24 cellular contexts compared by ENCODE assay signal in genomic region chr10:110284262-110284661, GRCh38. TPM values are rescaled to one million over a fixed set of nuclear protein-coding genes. Genes with fewer than 3 reads are reported as not detected.
DNase-seq lines count a peak whose midpoint lies in the region; ATAC-seq, FAIRE-seq and TF ChIP-seq lines count a peak whose summit lies in the region.
"Had no signal": no experiment of that assay in that cellular context is flagged by ENCODE, and none has a peak within 500 bp of the region (broad histone marks: within the 10 kb centered on the region; RNA-seq: fewer than 3 reads in every experiment).

No MANE protein-coding gene starts in this region.

- H3K9me3 ChIP-seq in GM12878 (replicated peaks; ENCODE audit: control insufficient read depth, insufficient read depth, low read length) = no peaks in the 10 kb centered on the region
- no peaks in the 10 kb centered on the region for H3K9me3 ChIP-seq in MG63
- H3K9me3 ChIP-seq: BLaER1, Caco-2 had no signal

- no peaks in the 10 kb centered on the region for H3K9me3 Mint-ChIP-seq in activated T-helper 17 cell treated with anti-CD3 and anti-CD28 coated beads, Interleukin-2, amount 50 U/mL, for 72 hours
- H3K9me3 Mint-ChIP-seq in progenitor cell of endocrine pancreas (ENCODE audit: low read depth) = no peaks in the 10 kb centered on the region
- H3K9me3 Mint-ChIP-seq: CD4-positive, CD25-positive, alpha-beta regulatory T cell; CD8-positive, alpha-beta T cell had no signal

- CTCF ChIA-PET in GM12878 (lab: Yijun Ruan, JAX) = interaction anchor here (1.2 to 6.7 kb wide), 5 partner anchors 9 to 306 kb away, joined by 3 to 105 read pairs (median 7); no protein-coding TSS in a partner anchor

- SMC1A ChIA-PET in GM12878 (lab: Charles Lee; ENCODE audit: uncharacterized antibody, unreplicated experiment) = interaction anchor here (0.6 to 2.3 kb wide), 5 partner anchors 10 to 872 kb away, joined by 3 to 8 read pairs (median 4); no protein-coding TSS in a partner anchor

- H3K79me2 ChIP-seq in GM12878 (ENCODE audit: control insufficient read depth, insufficient read depth, low read length) = no peaks in the 10 kb centered on the region

- peak overlapping the region; percentile 43 for H3K27ac Mint-ChIP-seq in activated T-helper 17 cell treated with anti-CD3 and anti-CD28 coated beads, Interleukin-2, amount 50 U/mL, for 72 hours
- H3K27ac Mint-ChIP-seq in progenitor cell of endocrine pancreas = peak overlapping the region; percentile 61
- H3K27ac Mint-ChIP-seq: B cell; CD8-positive, alpha-beta T cell had no signal

- ATAC-seq in activated T-helper 17 cell treated with anti-CD3 and anti-CD28 coated beads, Interleukin-2, amount 50 U/mL, for 72 hours (replicated peaks) = no peak
- ATAC-seq in GM12878 = no peak
- ATAC-seq: CD8-positive, alpha-beta T cell had no signal

- DNase-seq in NCI-H82 (lab: John Stamatoyannopoulos, UW) (peak; percentile 49), NCI-H82 treated with DMSO at 0.1 percent for 48 hours (lab: John Stamatoyannopoulos, UW; ENCODE audit: unreplicated experiment) (no peak), GM12878 (ENCODE audit: low read depth, low spot score) (no peak), progenitor cell of endocrine pancreas (ENCODE audit: low spot score, unreplicated experiment) (no peak), GF-D8 (lab: John Stamatoyannopoulos, UW) (no peak), SKM-1 (lab: John Stamatoyannopoulos, UW; ENCODE audit: unreplicated experiment) (no peak), MG63 (no peak)
- DNase-seq: Caco-2; CD4-positive, CD25-positive, alpha-beta regulatory T cell; CD8-positive, alpha-beta T cell; DMS153; DND-41; GM23248; H7; HCEC 1CT had no signal

- H3K27me3 ChIP-seq in GM12878 (replicated peaks in 1 of 2; ENCODE audit: control insufficient read depth in 2 of 2, insufficient read depth in 2 of 2, low read length in 1 of 2) (no peaks in the 10 kb centered on the region), MG63 (no peaks in the 10 kb centered on the region)
- H3K27me3 ChIP-seq: BLaER1 had no signal

- no peak for TF ChIP-seq CTCF in GM12878 (IDR thresholded peaks at IDR 0.05 in 2 of 3, conservative IDR thresholded peaks at IDR 0.05 in 1 of 3; ENCODE audit: control insufficient read depth in 2 of 3, extremely low read depth in 1 of 3, insufficient read depth in 1 of 3, low read depth in 3 of 3, low read length in 3 of 3)
- TF ChIP-seq CTCF in progenitor cell of endocrine pancreas (IDR thresholded peaks at IDR 0.05; ENCODE audit: unreplicated experiment) = no peak

- no peak for TF ChIP-seq EP300 in GM12878 (IDR thresholded peaks at IDR 0.05; ENCODE audit: borderline replicate concordance in 1 of 2, control insufficient read depth in 1 of 2, low read depth in 2 of 2, low read length in 2 of 2)

- H3K4me3 Mint-ChIP-seq in activated T-helper 17 cell treated with anti-CD3 and anti-CD28 coated beads, Interleukin-2, amount 50 U/mL, for 72 hours = no peak overlapping the region
- H3K4me3 Mint-ChIP-seq in progenitor cell of endocrine pancreas (ENCODE audit: low read depth) = no peak overlapping the region
- H3K4me3 Mint-ChIP-seq: B cell; CD4-positive, CD25-positive, alpha-beta regulatory T cell; CD8-positive, alpha-beta T cell had no signal

- BruUV-seq in GM12878 (replicated peaks; lab: Mats Ljungman, UMichigan) = no TSS peak

- no peaks in the 10 kb centered on the region for H4K20me1 ChIP-seq in GM12878 (ENCODE audit: control insufficient read depth, insufficient read depth)

- no peaks in the 10 kb centered on the region for H3K27me3 Mint-ChIP-seq in activated T-helper 17 cell treated with anti-CD3 and anti-CD28 coated beads, Interleukin-2, amount 50 U/mL, for 72 hours
- no peaks in the 10 kb centered on the region for H3K27me3 Mint-ChIP-seq in progenitor cell of endocrine pancreas
- H3K27me3 Mint-ChIP-seq: B cell; CD4-positive, CD25-positive, alpha-beta regulatory T cell had no signal

- H2AFZ ChIP-seq in GM12878 (ENCODE audit: control insufficient read depth, low read depth, low read length) = no peak overlapping the region
- H2AFZ ChIP-seq: GM23248 had no signal

- RAD21 ChIA-PET in GM12878 (lab: Charles Lee; ENCODE audit: unreplicated experiment) = interaction anchor here (1.4 kb wide), 1 partner anchor 140 kb away, joined by 3 read pairs; no protein-coding TSS in a partner anchor

- POLR2A ChIA-PET in GM12878 (lab: Charles Lee) = no interaction called here

- TF ChIP-seq POLR2A in GM12878 (IDR thresholded peaks at IDR 0.05; ENCODE audit: low read depth, low read length) = no peak

- no peak overlapping the region for H3K9ac ChIP-seq in GM12878 (ENCODE audit: control insufficient read depth, insufficient read depth, low read length)
- H3K9ac ChIP-seq: BLaER1, GM23248 had no signal

- intact Hi-C loops in GM12878 (cut with micrococcal nuclease; ENCODE audit: unreplicated experiment) = loop anchor here (5.0 kb wide), 1 partner anchor 402 kb away; no protein-coding TSS in a partner anchor

- peaks cover 0 to 8% of the 10 kb centered on the region in 2 experiments; a peak in 2 of 4 replicates for H3K36me3 ChIP-seq in GM12878 (ENCODE audit: control insufficient read depth in 2 of 2, insufficient read depth in 2 of 2, low read length in 1 of 2)
- H3K36me3 ChIP-seq in MG63 = peaks cover 16% of the 10 kb centered on the region

- H3K4me3 ChIP-seq in GM12878 (no peak overlapping the region), MG63 (no peak overlapping the region)
- H3K4me3 ChIP-seq: BLaER1, GM23248 had no signal

- TF ChIP-seq RAD21 in GM12878 (IDR thresholded peaks at IDR 0.05; ENCODE audit: insufficient read depth, low read depth, low read length) = no peak

- H3K4me1 Mint-ChIP-seq in activated T-helper 17 cell treated with anti-CD3 and anti-CD28 coated beads, Interleukin-2, amount 50 U/mL, for 72 hours = peaks cover 2% of the 10 kb centered on the region
- H3K4me1 Mint-ChIP-seq in progenitor cell of endocrine pancreas (ENCODE audit: low read depth) = peaks cover 5% of the 10 kb centered on the region

- H3K27ac ChIP-seq in GM12878 (ENCODE audit: control insufficient read depth, insufficient read depth) = no peak overlapping the region
- H3K27ac ChIP-seq: 22Rv1, BLaER1, C4-2B, GM23248 had no signal

- no peak overlapping the region for H3K4me2 ChIP-seq in GM12878 (ENCODE audit: control insufficient read depth, insufficient read depth)
- H3K4me2 ChIP-seq: BLaER1 had no signal

- H3K4me1 ChIP-seq in GM12878 (ENCODE audit: control insufficient read depth, insufficient read depth, low read length) = no peaks in the 10 kb centered on the region
- H3K4me1 ChIP-seq: Caco-2 had no signal

- FAIRE-seq in GM12878 (lab: Jason Lieb, UNC) = no peak
- FAIRE-seq: A204.1, G401.6, GM12892, H1 had no signal

- WGBS in GM12878 (ENCODE audit: insufficient coverage, insufficient replicate concordance, low lambda C conversion rate, missing lambda C conversion rate) = 95% methylated on average over 3 of the region's 3 CpGs

- peaks cover 95% of the 10 kb centered on the region for H3K36me3 Mint-ChIP-seq in activated T-helper 17 cell treated with anti-CD3 and anti-CD28 coated beads, Interleukin-2, amount 50 U/mL, for 72 hours (ENCODE audit: low read depth)
- peaks cover 14% of the 10 kb centered on the region for H3K36me3 Mint-ChIP-seq in progenitor cell of endocrine pancreas (ENCODE audit: insufficient read depth)

- in situ Hi-C loops in GM12878 (cut with MboI) = loop anchor here (5.0 kb wide), 1 partner anchor 147 kb away; no protein-coding TSS in a partner anchor

TF ChIP-seq in GM12878, 131 proteins besides CTCF, POLR2A, EP300 and RAD21:
- TF ChIP-seq SPI1 (IDR thresholded peaks at IDR 0.05; ENCODE audit: borderline replicate concordance, insufficient read depth, low read depth, low read length) (peak; percentile 9; the same call in 1 of the 2 replicates), BRCA1 (IDR thresholded peaks at IDR 0.05; ENCODE audit: low read depth, low read length) (no peak)

RNA-seq across cellular contexts. Expression of gene SMNDC1, which starts 20.5 kb away (rescaled TPM):
- 10 to 100 TPM; 35.8 to 40.1 TPM for total RNA-seq in activated T-helper 17 cell treated with anti-CD3 and anti-CD28 coated beads, Interleukin-2, amount 50 U/mL, for 72 hours
- 36.2 and 40.2 TPM in 2 replicates for total RNA-seq in GM12878 (2013; cell fraction: nucleolus; rRNA removed)
- total RNA-seq in GM12878 (2014; rRNA removed) (4.6 and 7.8 TPM in 2 replicates), GM12878 (2014; rRNA removed; fragmentation: Illumina TruSeq; extraction: Trizol) (11.0 and 12.3 TPM in 2 replicates), GM12878 (2021) (32.8 and 37.2 TPM in 2 replicates), progenitor cell of endocrine pancreas (39.4 and 41.4 TPM in 2 replicates)
- polyA plus RNA-seq in GM12878 (2011; ENCODE audit: low read depth) = 7.3 TPM
- polyA plus RNA-seq in GM12878 (2011; rRNA removed) (17.1 and 25.3 TPM in 2 replicates), GM12878 (2014; fragmentation: Illumina TruSeq; extraction: Trizol) (35.3 and 44.0 TPM in 2 replicates), GM12878 (2014; fragmentation: Nextera tagmentation; extraction: Ambion mirVana) (10 to 100 TPM; 10.1 to 12.9 TPM), GM12878 (2014; rRNA removed) (12.5 and 19.1 TPM in 2 replicates), GM12878 (2016; fragmentation: Nextera tagmentation; extraction: Ambion mirVana) (10 to 100 TPM; 22.7 to 26.5 TPM)
- 6.1 and 6.5 TPM in 2 replicates for polyA plus RNA-seq in GM12878 (2011; cell fraction: cytosol; rRNA removed)
- 10.0 and 12.6 TPM in 2 replicates for polyA plus RNA-seq in GM12878 (2011; cell fraction: nucleus; rRNA removed)
- polyA plus RNA-seq in GM12878 (2012) = 14.0 and 21.2 TPM in 2 replicates
- polyA minus RNA-seq in GM12878 (2011; rRNA and poly(A)+ RNA removed) = 4.6 and 9.4 TPM in 2 replicates
- polyA minus RNA-seq in GM12878 (2011; cell fraction: cytosol; rRNA and poly(A)+ RNA removed) = 4.4 and 8.5 TPM in 2 replicates
- 11.8 and 21.9 TPM in 2 replicates for polyA minus RNA-seq in GM12878 (2011; cell fraction: nucleus; rRNA and poly(A)+ RNA removed)
- total RNA-seq in MG63 (2014; rRNA removed; shearing (Covaris generic); ENCODE audit: low replicate concordance) = 5.1 and 14.6 TPM in 2 replicates
